In genomic region chr14:72863216-72864006, GRCh38 we compare ENCODE assay signal across 19 cellular contexts. TPM values are rescaled to one million over a fixed set of nuclear protein-coding genes. Genes with fewer than 3 reads are reported as not detected.
A peak's percentile ranks its signal among the peaks of the same experiment; 100 is the strongest.
DNase-seq lines count a peak whose midpoint lies in the region; ATAC-seq and TF ChIP-seq lines count a peak whose summit lies in the region.
"Had no signal": no experiment of that assay in that cellular context is flagged by ENCODE, and none has a peak within 500 bp of the region (broad histone marks: within the 10 kb centered on the region; RNA-seq: fewer than 3 reads in every experiment).

No MANE protein-coding gene starts in this region.

- no peaks in the 10 kb centered on the region for H3K79me1 ChIP-seq in trophoblast cell (ENCODE audit: low read length)

- H4K20me1 ChIP-seq in OCI-LY3 (ENCODE audit: insufficient read depth, low read length) = no peaks in the 10 kb centered on the region

- ATAC-seq in GM21723 (IDR thresholded peaks at IDR 0.05; ENCODE audit: unreplicated experiment) = peak; percentile 69
- peak; percentile 89 for ATAC-seq in stimulated activated memory B cell treated with anti-CD40 and anti-IgM and Interleukin-4, amounts not matched to agents 10 μg/mL and 1 μg/mL and 100 μg/mL, for 72 hours

- H2BK120ac ChIP-seq in trophoblast cell (ENCODE audit: insufficient read depth, low read length, poor library complexity) = no peak overlapping the region

- no peak overlapping the region for H2BK12ac ChIP-seq in trophoblast cell (ENCODE audit: low read length)

- no peaks in the 10 kb centered on the region for H3K27me3 ChIP-seq in OCI-LY3 (ENCODE audit: low read depth, low read length)
- no peaks in the 10 kb centered on the region for H3K27me3 ChIP-seq in trophoblast cell (ENCODE audit: insufficient read depth, low read length)
- H3K27me3 ChIP-seq: esophagus squamous epithelium, hepatocyte, neural progenitor cell, uterus had no signal

- TF ChIP-seq POLR2A in erythroblast (IDR thresholded peaks at IDR 0.05; ENCODE audit: low read length) = no peak

- WGBS in trophoblast cell (ENCODE audit: extremely low coverage, insufficient coverage, insufficient read length) = no CpG with 5 or more reads among the region's 7 CpGs

- H2BK5ac ChIP-seq in trophoblast cell (ENCODE audit: low read depth, low read length, poor library complexity) = no peak overlapping the region

- no peak overlapping the region for H3K18ac ChIP-seq in trophoblast cell (ENCODE audit: low read length)

- H3K23ac ChIP-seq in trophoblast cell (ENCODE audit: low read length) = no peak overlapping the region

- H3K79me2 ChIP-seq in OCI-LY3 (ENCODE audit: low read length) (peaks cover 69% of the 10 kb centered on the region), trophoblast cell (ENCODE audit: control insufficient read depth, insufficient read depth, low read length, poor library complexity) (no peaks in the 10 kb centered on the region)
- H3K79me2 ChIP-seq: hepatocyte had no signal

- no peaks in the 10 kb centered on the region for H3K27me3 Mint-ChIP-seq in activated naive CD8-positive, alpha-beta T cell
- no peaks in the 10 kb centered on the region for H3K27me3 Mint-ChIP-seq in activated naive CD8-positive, alpha-beta T cell treated with anti-CD3 and anti-CD28 coated beads for 36 hours
- H3K27me3 Mint-ChIP-seq in stimulated activated memory B cell treated with anti-CD40 and anti-IgM and Interleukin-4, amounts not matched to agents 10 μg/mL and 1 μg/mL and 100 μg/mL, for 72 hours = no peaks in the 10 kb centered on the region

- no peaks in the 10 kb centered on the region for H3K9me3 Mint-ChIP-seq in activated naive CD8-positive, alpha-beta T cell (ENCODE audit: low read depth)
- no peaks in the 10 kb centered on the region for H3K9me3 Mint-ChIP-seq in activated naive CD8-positive, alpha-beta T cell treated with anti-CD3 and anti-CD28 coated beads for 36 hours
- H3K9me3 Mint-ChIP-seq in stimulated activated memory B cell treated with anti-CD40 and anti-IgM and Interleukin-4, amounts not matched to agents 10 μg/mL and 1 μg/mL and 100 μg/mL, for 72 hours = no peaks in the 10 kb centered on the region
- H3K9me3 Mint-ChIP-seq: activated naive CD4-positive, alpha-beta T cell treated with anti-CD3 and anti-CD28 coated beads, Interleukin-2, amount 10 ng/mL, durations not matched to agents 7 days and 5 days; CD4-positive, alpha-beta memory T cell; dendritic cell treated with granulocyte-macrophage colony-stimulating factor and Interleukin-4, amounts not matched to agents 40 ng/mL and 50 ng/mL, for 4 days; neural progenitor cell had no signal

- H3K4me1 ChIP-seq in OCI-LY3 (ENCODE audit: low read length) (peaks cover 67% of the 10 kb centered on the region), trophoblast cell (ENCODE audit: control insufficient read depth in 1 of 2, insufficient read depth in 2 of 2, low read length in 2 of 2) (no peaks in the 10 kb centered on the region)
- H3K4me1 ChIP-seq: esophagus squamous epithelium, neural progenitor cell, uterus had no signal

- H3K27ac ChIP-seq in OCI-LY3 (ENCODE audit: low read length) (peak overlapping the region; percentile 96), trophoblast cell (ENCODE audit: low read depth, low read length) (no peak overlapping the region)
- H3K27ac ChIP-seq: esophagus squamous epithelium, hepatocyte, neural progenitor cell, uterus had no signal

- H3K27ac Mint-ChIP-seq in activated naive CD8-positive, alpha-beta T cell = peak overlapping the region; percentile 42
- H3K27ac Mint-ChIP-seq in activated naive CD8-positive, alpha-beta T cell treated with anti-CD3 and anti-CD28 coated beads for 36 hours = no peak overlapping the region
- H3K27ac Mint-ChIP-seq in stimulated activated memory B cell treated with anti-CD40 and anti-IgM and Interleukin-4, amounts not matched to agents 10 μg/mL and 1 μg/mL and 100 μg/mL, for 72 hours = peak overlapping the region; percentile 38
- H3K27ac Mint-ChIP-seq: activated naive CD4-positive, alpha-beta T cell treated with anti-CD3 and anti-CD28 coated beads, Interleukin-2, amount 10 ng/mL, durations not matched to agents 7 days and 5 days; dendritic cell treated with granulocyte-macrophage colony-stimulating factor and Interleukin-4, amounts not matched to agents 40 ng/mL and 50 ng/mL, for 4 days; neural progenitor cell had no signal

- H3K4me3 Mint-ChIP-seq in activated naive CD8-positive, alpha-beta T cell = no peak overlapping the region
- H3K4me3 Mint-ChIP-seq in activated naive CD8-positive, alpha-beta T cell treated with anti-CD3 and anti-CD28 coated beads for 36 hours = no peak overlapping the region
- no peak overlapping the region for H3K4me3 Mint-ChIP-seq in stimulated activated memory B cell treated with anti-CD40 and anti-IgM and Interleukin-4, amounts not matched to agents 10 μg/mL and 1 μg/mL and 100 μg/mL, for 72 hours
- H3K4me3 Mint-ChIP-seq: activated naive CD4-positive, alpha-beta T cell treated with anti-CD3 and anti-CD28 coated beads, Interleukin-2, amount 10 ng/mL, durations not matched to agents 7 days and 5 days; CD4-positive, alpha-beta memory T cell; dendritic cell treated with granulocyte-macrophage colony-stimulating factor and Interleukin-4, amounts not matched to agents 40 ng/mL and 50 ng/mL, for 4 days had no signal

- TF ChIP-seq CTCF in OCI-LY3 (IDR thresholded peaks at IDR 0.05; ENCODE audit: low read depth, low read length) = peak; percentile 55

- H3K36me3 ChIP-seq in OCI-LY3 (replicated peaks; ENCODE audit: low read depth, low read length) (no peaks in the 10 kb centered on the region), trophoblast cell (ENCODE audit: control insufficient read depth in 1 of 2, insufficient read depth in 2 of 2, low read length in 2 of 2) (no peaks in the 10 kb centered on the region)
- H3K36me3 ChIP-seq: esophagus squamous epithelium, neural progenitor cell, uterus had no signal

- H3K4ac ChIP-seq in trophoblast cell (ENCODE audit: low read depth, low read length) = no peak overlapping the region

- H3K4me1 Mint-ChIP-seq in activated naive CD8-positive, alpha-beta T cell (ENCODE audit: low read depth) = no peaks in the 10 kb centered on the region
- no peaks in the 10 kb centered on the region for H3K4me1 Mint-ChIP-seq in activated naive CD8-positive, alpha-beta T cell treated with anti-CD3 and anti-CD28 coated beads for 36 hours
- peaks cover 46% of the 10 kb centered on the region for H3K4me1 Mint-ChIP-seq in stimulated activated memory B cell treated with anti-CD40 and anti-IgM and Interleukin-4, amounts not matched to agents 10 μg/mL and 1 μg/mL and 100 μg/mL, for 72 hours
- H3K4me1 Mint-ChIP-seq: activated naive CD4-positive, alpha-beta T cell treated with anti-CD3 and anti-CD28 coated beads, Interleukin-2, amount 10 ng/mL, durations not matched to agents 7 days and 5 days; neural progenitor cell had no signal

- peak overlapping the region; percentile 89 for H3K4me2 ChIP-seq in OCI-LY3 (ENCODE audit: low read length)
- no peak overlapping the region for H3K4me2 ChIP-seq in trophoblast cell (ENCODE audit: low read length)
- H3K4me2 ChIP-seq: hepatocyte, neural progenitor cell had no signal

- no peak overlapping the region for H4K12ac ChIP-seq in trophoblast cell (ENCODE audit: low read depth, low read length)

- no peak overlapping the region for H2AFZ ChIP-seq in OCI-LY3 (ENCODE audit: low read depth, low read length)
- H2AFZ ChIP-seq in trophoblast cell (ENCODE audit: insufficient read depth, low read length, poor library complexity) = no peak overlapping the region
- H2AFZ ChIP-seq: hepatocyte, neural progenitor cell had no signal

- no peak for DNase-seq in activated naive CD8-positive, alpha-beta T cell treated with anti-CD3 and anti-CD28 coated beads for 36 hours
- DNase-seq in erythroblast (lab: John Stamatoyannopoulos, UW) (no peak), trophoblast cell (no peak), AML-193 (lab: John Stamatoyannopoulos, UW) (no peak)
- DNase-seq: activated CD4-positive, alpha-beta T cell treated with anti-CD3 and anti-CD28 coated beads, Interleukin-2, amount 50 U/mL, for 1 hour; activated naive CD4-positive, alpha-beta T cell treated with anti-CD3 and anti-CD28 coated beads, Interleukin-2, amount 10 ng/mL, durations not matched to agents 7 days and 5 days; CD4-positive, alpha-beta memory T cell; esophagus squamous epithelium; kidney; mesenchymal stem cell; NCI-H82; uterus had no signal

- H3K36me3 Mint-ChIP-seq in activated naive CD8-positive, alpha-beta T cell = peaks cover 7% of the 10 kb centered on the region
- H3K36me3 Mint-ChIP-seq in activated naive CD8-positive, alpha-beta T cell treated with anti-CD3 and anti-CD28 coated beads for 36 hours = no peaks in the 10 kb centered on the region
- peaks cover 9% of the 10 kb centered on the region for H3K36me3 Mint-ChIP-seq in stimulated activated memory B cell treated with anti-CD40 and anti-IgM and Interleukin-4, amounts not matched to agents 10 μg/mL and 1 μg/mL and 100 μg/mL, for 72 hours
- H3K36me3 Mint-ChIP-seq: activated naive CD4-positive, alpha-beta T cell treated with anti-CD3 and anti-CD28 coated beads, Interleukin-2, amount 10 ng/mL, durations not matched to agents 7 days and 5 days; CD4-positive, alpha-beta memory T cell; neural progenitor cell had no signal

- H3K9ac ChIP-seq in OCI-LY3 (ENCODE audit: low read length) (peak overlapping the region; percentile 81), trophoblast cell (ENCODE audit: low read length) (no peak overlapping the region)
- H3K9ac ChIP-seq: neural progenitor cell had no signal

- H2AK5ac ChIP-seq in trophoblast cell (ENCODE audit: low read length) = no peak overlapping the region

- H3K14ac ChIP-seq in trophoblast cell (ENCODE audit: low read length) = no peak overlapping the region

- no peak overlapping the region for H4K91ac ChIP-seq in trophoblast cell (ENCODE audit: low read depth, low read length)

- H3K4me3 ChIP-seq in OCI-LY3 (ENCODE audit: low read length) (peak overlapping the region; percentile 62), trophoblast cell (ENCODE audit: low read depth, low read length) (no peak overlapping the region)
- H3K4me3 ChIP-seq: esophagus squamous epithelium, hepatocyte, neural progenitor cell, uterus had no signal

- H3K9me3 ChIP-seq in OCI-LY3 (ENCODE audit: insufficient read depth, low read length) (no peaks in the 10 kb centered on the region), trophoblast cell (ENCODE audit: insufficient read depth, low read depth, low read length) (no peaks in the 10 kb centered on the region)
- H3K9me3 ChIP-seq: esophagus squamous epithelium, uterus had no signal

- H4K8ac ChIP-seq in trophoblast cell (ENCODE audit: low read depth, low read length) = no peak overlapping the region

RNA-seq across cellular contexts. Expression of gene DPF3, which starts 30.5 kb away (rescaled TPM):
- total RNA-seq in activated naive CD8-positive, alpha-beta T cell treated with anti-CD3 and anti-CD28 coated beads for 36 hours = 1 to 10 TPM; 1.1 to 1.3 TPM
- polyA plus RNA-seq in trophoblast cell (2013) = 4.3 and 4.7 TPM in 2 replicates
